17 cellular contexts compared by ENCODE assay signal in genomic region chrX:154445776-154446175, GRCh38. TPM values are rescaled to one million over a fixed set of nuclear protein-coding genes. Genes with fewer than 3 reads are reported as not detected.
A peak's percentile ranks its signal among the peaks of the same experiment; 100 is the strongest.
DNase-seq lines count a peak whose midpoint lies in the region; ATAC-seq, FAIRE-seq and TF ChIP-seq lines count a peak whose summit lies in the region.
"Had no signal": no experiment of that assay in that cellular context is flagged by ENCODE, and none has a peak within 500 bp of the region (broad histone marks: within the 10 kb centered on the region; RNA-seq: fewer than 3 reads in every experiment).

No MANE protein-coding gene starts in this region.

- H3K27ac Mint-ChIP-seq in T-helper 1 cell treated with Interleukin-12 subunit alpha and Interleukin-12 subunit beta and Interleukin-4 antibody, amounts not matched to agents 30 μg/mL and 1 μg/mL, for 36 hours = no peak overlapping the region
- H3K27ac Mint-ChIP-seq in GM23338 = no peak overlapping the region
- H3K27ac Mint-ChIP-seq in astrocyte (ENCODE audit: unreplicated experiment) = no peak overlapping the region
- no peak overlapping the region for H3K27ac Mint-ChIP-seq in progenitor cell of endocrine pancreas
- H3K27ac Mint-ChIP-seq: endodermal cell had no signal

- TF ChIP-seq CTCF in GM23338 (conservative IDR thresholded peaks at IDR 0.05; ENCODE audit: low read depth in 2 of 2) (no peak), astrocyte (IDR thresholded peaks at IDR 0.05; ENCODE audit: insufficient read depth, low read depth, low read length) (no peak), progenitor cell of endocrine pancreas (IDR thresholded peaks at IDR 0.05; ENCODE audit: unreplicated experiment) (no peak), omental fat pad (IDR thresholded peaks at IDR 0.05) (no peak)

- no peak for DNase-seq in T-helper 1 cell
- no peak for DNase-seq in GM23338 (ENCODE audit: low spot score)
- DNase-seq in astrocyte (ENCODE audit: low read depth) = no peak
- no peak for DNase-seq in progenitor cell of endocrine pancreas (ENCODE audit: low spot score, unreplicated experiment)
- no peak for DNase-seq in omental fat pad (ENCODE audit: low spot score)
- DNase-seq in HuH-7.5 (ENCODE audit: low spot score) = no peak
- DNase-seq: activated CD4-positive, alpha-beta T cell treated with anti-CD3 and anti-CD28 coated beads for 4 hours; EL; endodermal cell; NCI-H1417 treated with DMSO at 0.1 percent for 48 hours; NCI-H524; RPMI8226; trophoblast cell had no signal

- H3K4me3 ChIP-seq in GM23338 (no peak overlapping the region), astrocyte (ENCODE audit: insufficient read depth, low read depth, low read length) (no peak overlapping the region)
- H3K4me3 ChIP-seq: skin epidermis had no signal

- 0 out of 2 replicates have a peak, but pooled peaks cover 3% of the 10 kb centered on the region for H3K4me1 ChIP-seq in GM23338 (ENCODE audit: insufficient read depth)
- H3K4me1 ChIP-seq in astrocyte (ENCODE audit: insufficient read depth, low read length) = peaks cover 17% of the 10 kb centered on the region

- peaks cover 16% of the 10 kb centered on the region for H3K4me1 Mint-ChIP-seq in T-helper 1 cell treated with Interleukin-12 subunit alpha and Interleukin-12 subunit beta and Interleukin-4 antibody, amounts not matched to agents 30 μg/mL and 1 μg/mL, for 36 hours (ENCODE audit: low read depth)
- no peaks in the 10 kb centered on the region for H3K4me1 Mint-ChIP-seq in GM23338
- H3K4me1 Mint-ChIP-seq in astrocyte (ENCODE audit: low read depth, unreplicated experiment) = no peaks in the 10 kb centered on the region
- no peaks in the 10 kb centered on the region for H3K4me1 Mint-ChIP-seq in progenitor cell of endocrine pancreas (ENCODE audit: low read depth)
- H3K4me1 Mint-ChIP-seq: endodermal cell had no signal

- no peak for ATAC-seq in GM23338
- ATAC-seq in omental fat pad (ENCODE audit: low FRiP score) = no peak
- ATAC-seq in HG02759 (IDR thresholded peaks at IDR 0.05; ENCODE audit: unreplicated experiment) = no peak

- H4K20me1 ChIP-seq in GM23338 (replicated peaks; ENCODE audit: insufficient read depth) = no peaks in the 10 kb centered on the region
- peaks cover 28% of the 10 kb centered on the region for H4K20me1 ChIP-seq in astrocyte (ENCODE audit: insufficient read depth, low read length)

- no peak overlapping the region for H3K27ac ChIP-seq in GM23338 (ENCODE audit: low read depth)
- H3K27ac ChIP-seq in astrocyte (ENCODE audit: low read depth, low read length) = no peak overlapping the region

- H3K9me3 Mint-ChIP-seq in T-helper 1 cell treated with Interleukin-12 subunit alpha and Interleukin-12 subunit beta and Interleukin-4 antibody, amounts not matched to agents 30 μg/mL and 1 μg/mL, for 36 hours = no peaks in the 10 kb centered on the region
- no peaks in the 10 kb centered on the region for H3K9me3 Mint-ChIP-seq in GM23338
- no peaks in the 10 kb centered on the region for H3K9me3 Mint-ChIP-seq in astrocyte (ENCODE audit: unreplicated experiment)
- peaks cover 4% of the 10 kb centered on the region for H3K9me3 Mint-ChIP-seq in progenitor cell of endocrine pancreas (ENCODE audit: low read depth)

- no peaks in the 10 kb centered on the region for H3K9me2 ChIP-seq in GM23338 (ENCODE audit: insufficient read depth)

- no peaks in the 10 kb centered on the region for H3K9me3 ChIP-seq in astrocyte (ENCODE audit: insufficient read depth, low read depth, low read length)

- H3K4me2 ChIP-seq in GM23338 (no peak overlapping the region), astrocyte (ENCODE audit: low read length) (peak overlapping the region; percentile 87)

- peak overlapping the region; percentile 37 for H3K4me3 Mint-ChIP-seq in T-helper 1 cell treated with Interleukin-12 subunit alpha and Interleukin-12 subunit beta and Interleukin-4 antibody, amounts not matched to agents 30 μg/mL and 1 μg/mL, for 36 hours
- H3K4me3 Mint-ChIP-seq in GM23338 (peak overlapping the region; percentile 10; the same call in 1 of the 3 replicates), astrocyte (ENCODE audit: unreplicated experiment) (no peak overlapping the region), progenitor cell of endocrine pancreas (ENCODE audit: low read depth) (peak overlapping the region; percentile 42)

- H3K27me3 Mint-ChIP-seq in T-helper 1 cell treated with Interleukin-12 subunit alpha and Interleukin-12 subunit beta and Interleukin-4 antibody, amounts not matched to agents 30 μg/mL and 1 μg/mL, for 36 hours (ENCODE audit: low read depth) = no peaks in the 10 kb centered on the region
- H3K27me3 Mint-ChIP-seq in GM23338 (ENCODE audit: insufficient read depth, low read depth, poor library complexity) (peaks cover 7% of the 10 kb centered on the region), astrocyte (ENCODE audit: low read depth, unreplicated experiment) (no peaks in the 10 kb centered on the region), progenitor cell of endocrine pancreas (no peaks in the 10 kb centered on the region)

- peaks cover 6% of the 10 kb centered on the region for H3K36me3 Mint-ChIP-seq in T-helper 1 cell treated with Interleukin-12 subunit alpha and Interleukin-12 subunit beta and Interleukin-4 antibody, amounts not matched to agents 30 μg/mL and 1 μg/mL, for 36 hours (ENCODE audit: low read depth)
- H3K36me3 Mint-ChIP-seq in GM23338 (ENCODE audit: low read depth) (peaks cover 16% of the 10 kb centered on the region; the same call in 2 of the 3 replicates), astrocyte (ENCODE audit: low read depth, unreplicated experiment) (peaks cover 1% of the 10 kb centered on the region), progenitor cell of endocrine pancreas (ENCODE audit: insufficient read depth) (peaks cover 10% of the 10 kb centered on the region)

- H3K27me3 ChIP-seq in GM23338 (ENCODE audit: insufficient read depth) = no peaks in the 10 kb centered on the region
- H3K27me3 ChIP-seq in astrocyte (ENCODE audit: insufficient read depth, low read length) = no peaks in the 10 kb centered on the region

- H3K9ac ChIP-seq in astrocyte (ENCODE audit: low read length) = no peak overlapping the region

- H3K36me3 ChIP-seq in GM23338 (ENCODE audit: insufficient read depth) = no peaks in the 10 kb centered on the region
- H3K36me3 ChIP-seq in astrocyte (ENCODE audit: insufficient read depth, low read length) = no peaks in the 10 kb centered on the region

- FAIRE-seq in astrocyte (lab: Jason Lieb, UNC) = no peak
- FAIRE-seq: TTC549 had no signal

- H3F3A ChIP-seq in GM23338 (replicated peaks; ENCODE audit: low read depth) = no peaks in the 10 kb centered on the region

- H3K79me2 ChIP-seq in GM23338 (replicated peaks; ENCODE audit: insufficient read depth) (no peaks in the 10 kb centered on the region), astrocyte (ENCODE audit: insufficient read depth, low read length) (peaks cover 39% of the 10 kb centered on the region)

- H2AFZ ChIP-seq in GM23338 (no peak overlapping the region), astrocyte (ENCODE audit: low read depth, low read length) (no peak overlapping the region)

TF ChIP-seq in GM23338, 12 proteins besides CTCF, POLR2A, EP300 and RAD21 (continues in another document):
- TF ChIP-seq JUNB (IDR thresholded peaks at IDR 0.05; ENCODE audit: unreplicated experiment) (no peak), EZH2phosphoT487 (IDR thresholded peaks at IDR 0.05; ENCODE audit: unreplicated experiment) (no peak), EZH2 (IDR thresholded peaks at IDR 0.05; ENCODE audit: low read depth, unreplicated experiment) (no peak), ZNF331 (CRISPR knock-in tag; IDR thresholded peaks at IDR 0.05; ENCODE audit: low read depth) (no peak)

RNA-seq across cellular contexts. Expression of gene FAM50A, which starts 1.8 kb away (rescaled TPM):
- total RNA-seq in GM23338 (2014; rRNA removed; shearing (Covaris generic)) = 20.9 and 23.9 TPM in 2 replicates
- polyA plus RNA-seq in GM23338 (2016; fragmentation: Nextera tagmentation; extraction: Ambion mirVana) = 77.6 and 91.3 TPM in 2 replicates
- total RNA-seq in astrocyte (88.0 and 100.0 TPM in 2 replicates), progenitor cell of endocrine pancreas (65.8 and 66.7 TPM in 2 replicates), omental fat pad (10 to 100 TPM; 49.2 to 83.2 (median 74.9) TPM)

RNA-seq across cellular contexts. Expression of gene GDI1, which starts 8.8 kb away (rescaled TPM):
- 95.9 and 96.1 TPM in 2 replicates for total RNA-seq in GM23338 (2014; rRNA removed; shearing (Covaris generic))
- 48.5 and 49.1 TPM in 2 replicates for polyA plus RNA-seq in GM23338 (2016; fragmentation: Nextera tagmentation; extraction: Ambion mirVana)
- total RNA-seq in astrocyte (137 and 143 TPM in 2 replicates), progenitor cell of endocrine pancreas (149 and 151 TPM in 2 replicates), omental fat pad (100 to 1,000 TPM in 2 of 4 donors, 10 to 100 TPM in 2; 75.3 to 119 (median 96.9) TPM)

RNA-seq across cellular contexts. Expression of gene PLXNA3, which starts 12.3 kb away (rescaled TPM):
- 5.4 and 7.0 TPM in 2 replicates for total RNA-seq in GM23338 (2014; rRNA removed; shearing (Covaris generic))
- polyA plus RNA-seq in GM23338 (2016; fragmentation: Nextera tagmentation; extraction: Ambion mirVana) = 2.7 and 4.1 TPM in 2 replicates
- total RNA-seq in astrocyte (117 and 149 TPM in 2 replicates), progenitor cell of endocrine pancreas (135 and 148 TPM in 2 replicates), omental fat pad (10 to 100 TPM in 2 of 4 donors, 1 to 10 TPM in 2; 9.7 to 16.9 (median 11.3) TPM)

RNA-seq across cellular contexts. Expression of gene ATP6AP1, which starts 17.3 kb away (rescaled TPM):
- 52.1 and 53.4 TPM in 2 replicates for total RNA-seq in GM23338 (2014; rRNA removed; shearing (Covaris generic))
- polyA plus RNA-seq in GM23338 (2016; fragmentation: Nextera tagmentation; extraction: Ambion mirVana) = 37.7 and 39.4 TPM in 2 replicates
- 153 and 175 TPM in 2 replicates for total RNA-seq in astrocyte
- total RNA-seq in progenitor cell of endocrine pancreas = 82.1 and 87.5 TPM in 2 replicates
- 10 to 100 TPM; 23.8 to 51.8 (median 37.2) TPM for total RNA-seq in omental fat pad

RNA-seq across cellular contexts. Expression of gene LAGE3, which starts 33.3 kb away (rescaled TPM):
- 60.3 and 71.0 TPM in 2 replicates for total RNA-seq in GM23338 (2014; rRNA removed; shearing (Covaris generic))
- 76.5 and 84.5 TPM in 2 replicates for polyA plus RNA-seq in GM23338 (2016; fragmentation: Nextera tagmentation; extraction: Ambion mirVana)
- total RNA-seq in astrocyte (20.0 and 20.1 TPM in 2 replicates), progenitor cell of endocrine pancreas (12.8 and 13.5 TPM in 2 replicates), omental fat pad (10 to 100 TPM; 12.0 to 26.6 (median 19.7) TPM)
